ENCODE assay signal across 9 cellular contexts in genomic region chr6:42901538-42901957, GRCh38. TPM values are rescaled to one million over a fixed set of nuclear protein-coding genes. Genes with fewer than 3 reads are reported as not detected.
DNase-seq lines count a peak whose midpoint lies in the region; ATAC-seq and TF ChIP-seq lines count a peak whose summit lies in the region.
"Had no signal": no experiment of that assay in that cellular context is flagged by ENCODE, and none has a peak within 500 bp of the region (broad histone marks: within the 10 kb centered on the region; RNA-seq: fewer than 3 reads in every experiment).

No MANE protein-coding gene starts in this region.

- peak; percentile 94 for ATAC-seq in activated naive CD8-positive, alpha-beta T cell treated with anti-CD3 and anti-CD28 coated beads, Interleukin-2, amount 50 U/mL, for 24 hours
- ATAC-seq in heart right ventricle (peak; percentile 94 to 98 (median 96)), GM18868 (IDR thresholded peaks at IDR 0.05; ENCODE audit: unreplicated experiment) (no peak)

- peaks cover 0 to 34% (median 10%) of the 10 kb centered on the region in 9 donors for H3K4me1 ChIP-seq in heart right ventricle

- no peak overlapping the region for H3K27ac Mint-ChIP-seq in activated naive CD8-positive, alpha-beta T cell treated with anti-CD3 and anti-CD28 coated beads, Interleukin-2, amount 50 U/mL, for 24 hours
- H3K27ac Mint-ChIP-seq: T-helper 1 cell treated with Interleukin-12 subunit alpha and Interleukin-12 subunit beta and Interleukin-4 antibody, amounts not matched to agents 30 μg/mL and 1 μg/mL, for 36 hours had no signal

- peak overlapping the region in 7 of 10 donors; percentile 11 to 70 (median 65) for H3K27ac ChIP-seq in heart right ventricle

- no peaks in the 10 kb centered on the region for H3K9me3 ChIP-seq in heart right ventricle

- H3K4me1 Mint-ChIP-seq in activated naive CD8-positive, alpha-beta T cell treated with anti-CD3 and anti-CD28 coated beads, Interleukin-2, amount 50 U/mL, for 24 hours: peaks cover 10% of the 10 kb centered on the region

- peak; percentile 89 to 95 (median 91) for TF ChIP-seq CTCF in heart right ventricle (IDR thresholded peaks at IDR 0.05)

- WGBS in heart right ventricle, 2 donors: 1 to 4% methylated on average over 11 of the region's 11 CpGs

- H3K36me3 Mint-ChIP-seq in activated naive CD8-positive, alpha-beta T cell treated with anti-CD3 and anti-CD28 coated beads, Interleukin-2, amount 50 U/mL, for 24 hours (ENCODE audit: low read depth): no peaks in the 10 kb centered on the region

- no peaks in the 10 kb centered on the region for H3K27me3 ChIP-seq in heart right ventricle

- no peaks in the 10 kb centered on the region for H3K36me3 ChIP-seq in heart right ventricle

- H3K4me3 Mint-ChIP-seq in activated naive CD8-positive, alpha-beta T cell treated with anti-CD3 and anti-CD28 coated beads, Interleukin-2, amount 50 U/mL, for 24 hours: no peak overlapping the region
- H3K4me3 Mint-ChIP-seq: T-helper 1 cell treated with Interleukin-12 subunit alpha and Interleukin-12 subunit beta and Interleukin-4 antibody, amounts not matched to agents 30 μg/mL and 1 μg/mL, for 36 hours had no signal

- H3K4me3 ChIP-seq in heart right ventricle: peak overlapping the region in 2 of 10 donors; percentile 1 to 11

- no peaks in the 10 kb centered on the region for H3K9me3 Mint-ChIP-seq in activated naive CD8-positive, alpha-beta T cell treated with anti-CD3 and anti-CD28 coated beads, Interleukin-2, amount 50 U/mL, for 24 hours
- H3K9me3 Mint-ChIP-seq: T-helper 1 cell treated with Interleukin-12 subunit alpha and Interleukin-12 subunit beta and Interleukin-4 antibody, amounts not matched to agents 30 μg/mL and 1 μg/mL, for 36 hours had no signal

- no peaks in the 10 kb centered on the region for H3K27me3 Mint-ChIP-seq in activated naive CD8-positive, alpha-beta T cell treated with anti-CD3 and anti-CD28 coated beads, Interleukin-2, amount 50 U/mL, for 24 hours

- DNase-seq in COLO668 (lab: John Stamatoyannopoulos, UW; ENCODE audit: unreplicated experiment) (peak; percentile 61), GOT3 (lab: John Stamatoyannopoulos, UW) (peak; percentile 19), NCI-H146 (lab: John Stamatoyannopoulos, UW) (peak; percentile 93), SW 1271 (lab: John Stamatoyannopoulos, UW) (peak; percentile 55 to 79), heart right ventricle (peak; percentile 69 to 86), putamen (ENCODE audit: low spot score) (peak; percentile 77)
- DNase-seq in activated naive CD8-positive, alpha-beta T cell treated with anti-CD3 and anti-CD28 coated beads, Interleukin-2, amount 50 U/mL, for 24 hours: peak; percentile 67

- intact Hi-C loops in heart right ventricle (cut with DNase I): loop anchor here in 9 of 10 donors (1.0 to 10.0 kb wide), 8 partner anchors 73 to 431 kb away; partner anchors contain the start of genes CUL7 (in 1 of the 9), KLC4 (in 1 of the 9), KLHDC3 (in 1 of the 9) and MEA1 (in 1 of the 9)

RNA-seq across cellular contexts. Expression of gene PTCRA, which starts 14.3 kb away (rescaled TPM):
- total RNA-seq in heart right ventricle: not detected
- under 1 TPM in 1 of 2 donors, not detected in 1; 0.09 TPM for polyA plus RNA-seq in heart right ventricle

RNA-seq across cellular contexts. Expression of gene RPL7L1, which starts 22.1 kb away (rescaled TPM):
- 10 to 100 TPM; 39.2 to 52.5 (median 44.7) TPM for total RNA-seq in heart right ventricle
- polyA plus RNA-seq in heart right ventricle: 10 to 100 TPM; 23.7 to 45.9 TPM

RNA-seq across cellular contexts. Expression of gene CNPY3, which starts 27.7 kb away (rescaled TPM):
- 10 to 100 TPM; 10.4 to 37.1 (median 15.9) TPM for total RNA-seq in heart right ventricle
- polyA plus RNA-seq in heart right ventricle: 10 to 100 TPM; 15.4 to 40.4 TPM

RNA-seq across cellular contexts. Expression of gene GNMT, which starts 59.0 kb away (rescaled TPM):
- 10 to 100 TPM in 1 of 10 donors, 1 to 10 TPM in 2, under 1 TPM in 7; 0.26 to 10.9 (median 0.71) TPM for total RNA-seq in heart right ventricle
- 1 to 10 TPM; 2.6 to 6.8 TPM for polyA plus RNA-seq in heart right ventricle

Comparison
In these comparisons a context has a peak if more than half of its experiments do, and no peak if none do; other contexts are left out.
1. DNase-seq: peak in every context shown above with its lines; median percentile 93 in NCI-H146; 78 in heart right ventricle; 77 in putamen; 67 in SW 1271; 67 in activated naive CD8-positive, alpha-beta T cell treated with anti-CD3 and anti-CD28 coated beads, Interleukin-2, amount 50 U/mL, for 24 hours; 61 in COLO668; 19 in GOT3.